10 cellular contexts compared by ENCODE assay signal in the genomic region with DNA sequence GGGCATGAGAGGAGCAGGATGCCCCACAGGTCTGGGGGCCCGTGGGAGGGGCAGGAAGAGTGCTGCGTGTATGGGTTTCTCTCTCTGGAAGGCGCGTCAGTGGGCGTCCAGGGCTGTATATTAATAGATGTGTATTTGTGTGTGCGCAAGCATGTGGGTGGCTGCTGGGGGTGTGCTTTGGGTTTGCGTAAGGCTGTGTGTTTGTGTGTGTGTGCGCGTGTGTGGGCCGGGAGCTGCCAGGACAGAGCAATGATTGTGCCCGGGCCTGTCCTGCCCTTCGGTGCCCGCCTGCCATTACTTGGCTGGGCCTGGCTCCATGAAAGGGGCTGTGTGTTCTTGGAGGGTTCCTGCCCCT. TPM values are rescaled to one million over a fixed set of nuclear protein-coding genes. Genes with fewer than 3 reads are reported as not detected.
DNase-seq lines count a peak whose midpoint lies in the region; ATAC-seq, FAIRE-seq and TF ChIP-seq lines count a peak whose summit lies in the region.
"Had no signal": no experiment of that assay in that cellular context is flagged by ENCODE, and none has a peak within 500 bp of the region (broad histone marks: within the 10 kb centered on the region; RNA-seq: fewer than 3 reads in every experiment).

No MANE protein-coding gene starts in this region.

- 47% methylated on average over 11 of the region's 13 CpGs for WGBS in HepG2 (ENCODE audit: low lambda C conversion rate)
- 64% methylated on average over 5 of the region's 13 CpGs for WGBS in right lobe of liver (ENCODE audit: insufficient coverage, low coverage, low lambda C conversion rate, missing lambda C conversion rate)

- DNase-seq in HepG2 (ENCODE audit: low spot score) = no peak
- DNase-seq in right lobe of liver = no peak
- DNase-seq in neural progenitor cell (ENCODE audit: low spot score) = no peak
- DNase-seq in NCI-H1105 treated with DMSO at 0.1 percent for 48 hours (lab: John Stamatoyannopoulos, UW) = no peak
- DNase-seq in NCI-H1930 (lab: John Stamatoyannopoulos, UW) = no peak
- DNase-seq: NCI-H1092 had no signal

- in situ Hi-C loops in HepG2 (cut with HindIII; ENCODE audit: extremely low pct_ligation_motif_present, low pct_unique_long_range_greater_than_20kb) = no loop called here

- H3K79me2 ChIP-seq in HepG2 (ENCODE audit: insufficient read depth, low read length) (no peaks in the 10 kb centered on the region), neural progenitor cell (ENCODE audit: low read depth) (no peaks in the 10 kb centered on the region)

- no TSS peak for BruUV-seq in HepG2 (replicated peaks; lab: Mats Ljungman, UMichigan)

- H3K27ac ChIP-seq in HepG2 (ENCODE audit: extremely low read length, insufficient read depth, low read length) (no peak overlapping the region), right lobe of liver (no peak overlapping the region), cingulate gyrus (ENCODE audit: low read depth, low read length) (peak overlapping the region; percentile 60), neural progenitor cell (no peak overlapping the region)

- peak overlapping the region; percentile 54 for H3K27ac Mint-ChIP-seq in neural progenitor cell

- H3K4me3 ChIP-seq in HepG2 (replicated peaks in 1 of 3; ENCODE audit: insufficient read depth in 1 of 3, low read depth in 2 of 3, low read length in 3 of 3) (no peak overlapping the region), right lobe of liver (no peak overlapping the region), neural progenitor cell (no peak overlapping the region)

- H3K9me3 Mint-ChIP-seq in neural progenitor cell = no peaks in the 10 kb centered on the region
- H3K9me3 Mint-ChIP-seq: natural killer cell treated with Interleukin-12 subunit alpha and Interleukin-12 subunit beta and Interleukin-15 and Interleukin-18, amount 100 ng/mL, for 72 hours had no signal

- H3K4me1 ChIP-seq in HepG2 (ENCODE audit: insufficient read depth, low read length) = peaks cover 34% of the 10 kb centered on the region
- H3K4me1 ChIP-seq in right lobe of liver = no peaks in the 10 kb centered on the region
- H3K4me1 ChIP-seq in neural progenitor cell = peaks cover 22% of the 10 kb centered on the region

- H3K36me3 Mint-ChIP-seq in neural progenitor cell = no peaks in the 10 kb centered on the region
- H3K36me3 Mint-ChIP-seq: natural killer cell treated with Interleukin-12 subunit alpha and Interleukin-12 subunit beta and Interleukin-15 and Interleukin-18, amount 100 ng/mL, for 72 hours had no signal

- TF ChIP-seq CTCF in HepG2 (CRISPR knock-in tag; IDR thresholded peaks at IDR 0.05) (no peak), right lobe of liver (IDR thresholded peaks at IDR 0.05) (no peak), neural progenitor cell (IDR thresholded peaks at IDR 0.05) (no peak)

- H3K9ac ChIP-seq in HepG2 (ENCODE audit: insufficient read depth, low read depth, low read length) (no peak overlapping the region), neural progenitor cell (no peak overlapping the region)

- H2AFZ ChIP-seq in HepG2 (ENCODE audit: low read length) = no peak overlapping the region
- no peak overlapping the region for H2AFZ ChIP-seq in neural progenitor cell (replicated peaks)

- H4K20me1 ChIP-seq in HepG2 (ENCODE audit: insufficient read depth, low read length) (no peaks in the 10 kb centered on the region), neural progenitor cell (ENCODE audit: low read depth) (no peaks in the 10 kb centered on the region)

- intact Hi-C loops in HepG2 (cut with micrococcal nuclease; ENCODE audit: unreplicated experiment) (no loop called here), right lobe of liver (cut with DNase I) (no loop called here)

- no peak overlapping the region for H3K4me3 Mint-ChIP-seq in neural progenitor cell
- H3K4me3 Mint-ChIP-seq: natural killer cell treated with Interleukin-12 subunit alpha and Interleukin-12 subunit beta and Interleukin-15 and Interleukin-18, amount 100 ng/mL, for 72 hours had no signal

- CTCF ChIA-PET in HepG2 (lab: Yijun Ruan, JAX; ENCODE audit: low intra/inter-chr PET ratio, low total read pairs) = no interaction called here

- TF ChIP-seq RAD21 in HepG2 (CRISPR knock-in tag; IDR thresholded peaks at IDR 0.05) = no peak

- H3K36me3 ChIP-seq in HepG2 (replicated peaks in 1 of 2; ENCODE audit: control insufficient read depth in 1 of 2, insufficient read depth in 2 of 2, low read length in 2 of 2) (no peaks in the 10 kb centered on the region), right lobe of liver (no peaks in the 10 kb centered on the region), neural progenitor cell (no peaks in the 10 kb centered on the region)

- no peak for FAIRE-seq in HepG2 (lab: Jason Lieb, UNC)

- H3K9me3 ChIP-seq in HepG2 (ENCODE audit: low read length) = no peaks in the 10 kb centered on the region
- no peaks in the 10 kb centered on the region for H3K9me3 ChIP-seq in right lobe of liver
- H3K9me3 ChIP-seq in neural progenitor cell (ENCODE audit: low read depth) = no peaks in the 10 kb centered on the region

- no peak for ATAC-seq in HepG2
- ATAC-seq in right lobe of liver = no peak
- ATAC-seq in HG02678 (IDR thresholded peaks at IDR 0.05; ENCODE audit: unreplicated experiment) = no peak
- ATAC-seq in GM19395 (IDR thresholded peaks at IDR 0.05; ENCODE audit: unreplicated experiment) = no peak
- ATAC-seq: natural killer cell treated with Interleukin-12 subunit alpha and Interleukin-12 subunit beta and Interleukin-15 and Interleukin-18, amount 100 ng/mL, for 72 hours had no signal

- POLR2A ChIA-PET in HepG2 (lab: Yijun Ruan, JAX) = no interaction called here

- peaks cover 34% of the 10 kb centered on the region for H3K4me1 Mint-ChIP-seq in neural progenitor cell

- no peak overlapping the region for H3K4me2 ChIP-seq in HepG2 (ENCODE audit: low read depth, low read length)
- no peak overlapping the region for H3K4me2 ChIP-seq in neural progenitor cell

- TF ChIP-seq EP300 in HepG2 (IDR thresholded peaks at IDR 0.05; ENCODE audit: low read depth in 2 of 2, low read length in 2 of 2) = no peak
- TF ChIP-seq EP300 in HepG2 (CRISPR knock-in tag; IDR thresholded peaks at IDR 0.05; ENCODE audit: borderline replicate concordance) = no peak

- TF ChIP-seq POLR2A in HepG2 (IDR thresholded peaks at IDR 0.05; ENCODE audit: insufficient read depth in 1 of 2, low read depth in 2 of 2, low read length in 2 of 2) (no peak), right lobe of liver (IDR thresholded peaks at IDR 0.05) (no peak)

- H3K27me3 Mint-ChIP-seq in neural progenitor cell (ENCODE audit: insufficient read depth, low read depth) = peaks cover 4% of the 10 kb centered on the region

- H3K27me3 ChIP-seq in HepG2 (ENCODE audit: control insufficient read depth in 1 of 2, insufficient read depth in 2 of 2, low read length in 2 of 2) (peaks cover 10 to 52% of the 10 kb centered on the region in 2 experiments; a peak in 3 of 5 replicates), right lobe of liver (no peaks in the 10 kb centered on the region), neural progenitor cell (no peaks in the 10 kb centered on the region)

- peaks cover 3% of the 10 kb centered on the region for H3F3A ChIP-seq in neural progenitor cell (ENCODE audit: low read depth)

RNA-seq across cellular contexts. Expression of a gene that starts 16.4 kb away (rescaled TPM):
- total RNA-seq in HepG2 (2016; rRNA removed; fragmentation: Illumina TruSeq; extraction: Trizol) (0.03 and 0.04 TPM in 2 replicates), right lobe of liver (under 1 TPM; 0.12 to 0.29 (median 0.20) TPM), neural progenitor cell (ENCODE audit: low replicate concordance) (0.07 and 0.37 TPM in 2 replicates)
- not detected in 2 replicates for total RNA-seq in HepG2 (2016; cell fraction: cytosol; rRNA removed; fragmentation: Illumina TruSeq; extraction: Trizol; ENCODE audit: low read depth)
- total RNA-seq in HepG2 (2016; cell fraction: insoluble cytoplasmic fraction; rRNA removed; fragmentation: Illumina TruSeq; extraction: Trizol) = 0.01 and 0.02 TPM in 2 replicates
- total RNA-seq in HepG2 (2016; cell fraction: membrane; rRNA removed; fragmentation: Illumina TruSeq; extraction: Trizol) = not detected in 2 replicates
- total RNA-seq in HepG2 (2016; cell fraction: nucleus; rRNA removed; fragmentation: Illumina TruSeq; extraction: Trizol) = 0.06 and 0.09 TPM in 2 replicates
- 0.01 and 0.03 TPM in 2 replicates for polyA plus RNA-seq in HepG2 (2011; rRNA removed)
- 0.01 TPM in 2 replicates for polyA plus RNA-seq in HepG2 (2011; cell fraction: cytosol; rRNA removed)
- 0.14 and 0.19 TPM in 2 replicates for polyA plus RNA-seq in HepG2 (2011; cell fraction: nucleus; rRNA removed)
- polyA plus RNA-seq in HepG2 (2012) = 0.03 and 0.04 TPM in 2 replicates
- polyA plus RNA-seq in HepG2 (2016; cell fraction: cytosol; fragmentation: Illumina TruSeq; extraction: Trizol; ENCODE audit: low read depth) = not detected in 2 replicates
- polyA plus RNA-seq in HepG2 (2016; cell fraction: insoluble cytoplasmic fraction; fragmentation: Illumina TruSeq; extraction: Trizol; ENCODE audit: low read depth) = not detected in 2 replicates
- not detected in 2 replicates for polyA plus RNA-seq in HepG2 (2016; cell fraction: membrane; fragmentation: Illumina TruSeq; extraction: Trizol; ENCODE audit: low read depth)
- not detected in 2 replicates for polyA plus RNA-seq in HepG2 (2016; cell fraction: nucleus; fragmentation: Illumina TruSeq; extraction: Trizol; ENCODE audit: insufficient read depth, low read depth)
- polyA minus RNA-seq in HepG2 (2011; rRNA and poly(A)+ RNA removed; ENCODE audit: low replicate concordance) = 0.08 and 24.5 TPM in 2 replicates
- polyA minus RNA-seq in HepG2 (2011; cell fraction: cytosol; rRNA and poly(A)+ RNA removed) = 0.18 TPM in 1 of 2 replicates, not detected in the other
- 0.12 and 0.13 TPM in 2 replicates for polyA minus RNA-seq in HepG2 (2011; cell fraction: nucleus; rRNA and poly(A)+ RNA removed)
- total RNA-seq: natural killer cell treated with Interleukin-12 subunit alpha and Interleukin-12 subunit beta and Interleukin-15 and Interleukin-18, amount 100 ng/mL, for 72 hours had no signal

RNA-seq across cellular contexts. Expression of a gene that starts 48.6 kb away (rescaled TPM):
- total RNA-seq in HepG2 (2016; rRNA removed; fragmentation: Illumina TruSeq; extraction: Trizol) = 10.8 and 11.0 TPM in 2 replicates
- total RNA-seq in HepG2 (2016; cell fraction: cytosol; rRNA removed; fragmentation: Illumina TruSeq; extraction: Trizol; ENCODE audit: low read depth) = 0.71 and 0.91 TPM in 2 replicates
- 7.9 and 10.3 TPM in 2 replicates for total RNA-seq in HepG2 (2016; cell fraction: insoluble cytoplasmic fraction; rRNA removed; fragmentation: Illumina TruSeq; extraction: Trizol)
- 3.9 and 4.8 TPM in 2 replicates for total RNA-seq in HepG2 (2016; cell fraction: membrane; rRNA removed; fragmentation: Illumina TruSeq; extraction: Trizol)
- total RNA-seq in HepG2 (2016; cell fraction: nucleus; rRNA removed; fragmentation: Illumina TruSeq; extraction: Trizol) = 10.1 and 11.4 TPM in 2 replicates
- polyA plus RNA-seq in HepG2 (2011; rRNA removed) = 11.6 and 18.9 TPM in 2 replicates
- 9.3 and 11.8 TPM in 2 replicates for polyA plus RNA-seq in HepG2 (2011; cell fraction: cytosol; rRNA removed)
- polyA plus RNA-seq in HepG2 (2011; cell fraction: nucleus; rRNA removed) = 50.4 and 52.6 TPM in 2 replicates
- 12.7 and 13.6 TPM in 2 replicates for polyA plus RNA-seq in HepG2 (2012)
- 0.63 and 0.86 TPM in 2 replicates for polyA plus RNA-seq in HepG2 (2016; cell fraction: cytosol; fragmentation: Illumina TruSeq; extraction: Trizol; ENCODE audit: low read depth)
- 9.7 and 12.3 TPM in 2 replicates for polyA plus RNA-seq in HepG2 (2016; cell fraction: insoluble cytoplasmic fraction; fragmentation: Illumina TruSeq; extraction: Trizol; ENCODE audit: low read depth)
- 2.5 and 3.6 TPM in 2 replicates for polyA plus RNA-seq in HepG2 (2016; cell fraction: membrane; fragmentation: Illumina TruSeq; extraction: Trizol; ENCODE audit: low read depth)
- polyA plus RNA-seq in HepG2 (2016; cell fraction: nucleus; fragmentation: Illumina TruSeq; extraction: Trizol; ENCODE audit: insufficient read depth, low read depth) = 19.1 and 19.2 TPM in 2 replicates
- 26.7 and 38.9 TPM in 2 replicates for polyA minus RNA-seq in HepG2 (2011; rRNA and poly(A)+ RNA removed; ENCODE audit: low replicate concordance)
- 13.9 and 19.9 TPM in 2 replicates for polyA minus RNA-seq in HepG2 (2011; cell fraction: cytosol; rRNA and poly(A)+ RNA removed)
- 21.4 and 25.6 TPM in 2 replicates for polyA minus RNA-seq in HepG2 (2011; cell fraction: nucleus; rRNA and poly(A)+ RNA removed)
- total RNA-seq in right lobe of liver = 10 to 100 TPM; 12.0 to 17.2 (median 14.2) TPM
- 10.1 and 20.7 TPM in 2 replicates for total RNA-seq in neural progenitor cell (ENCODE audit: low replicate concordance)

RNA-seq across cellular contexts. Expression of a gene that starts 56.3 kb away (rescaled TPM):
- total RNA-seq in HepG2 (2016; rRNA removed; fragmentation: Illumina TruSeq; extraction: Trizol) = 143 and 165 TPM in 2 replicates
- total RNA-seq in HepG2 (2016; cell fraction: cytosol; rRNA removed; fragmentation: Illumina TruSeq; extraction: Trizol; ENCODE audit: low read depth) = 53.3 and 58.3 TPM in 2 replicates
- total RNA-seq in HepG2 (2016; cell fraction: insoluble cytoplasmic fraction; rRNA removed; fragmentation: Illumina TruSeq; extraction: Trizol) = 140 and 190 TPM in 2 replicates
- 89.4 and 101 TPM in 2 replicates for total RNA-seq in HepG2 (2016; cell fraction: membrane; rRNA removed; fragmentation: Illumina TruSeq; extraction: Trizol)
- total RNA-seq in HepG2 (2016; cell fraction: nucleus; rRNA removed; fragmentation: Illumina TruSeq; extraction: Trizol) = 53.0 and 64.9 TPM in 2 replicates
- 38.3 and 40.4 TPM in 2 replicates for polyA plus RNA-seq in HepG2 (2011; rRNA removed)
- polyA plus RNA-seq in HepG2 (2011; cell fraction: cytosol; rRNA removed) = 55.6 and 80.6 TPM in 2 replicates
- 36.4 and 36.8 TPM in 2 replicates for polyA plus RNA-seq in HepG2 (2011; cell fraction: nucleus; rRNA removed)
- 33.6 and 51.6 TPM in 2 replicates for polyA plus RNA-seq in HepG2 (2012)
- 32.6 and 40.1 TPM in 2 replicates for polyA plus RNA-seq in HepG2 (2016; cell fraction: cytosol; fragmentation: Illumina TruSeq; extraction: Trizol; ENCODE audit: low read depth)
- polyA plus RNA-seq in HepG2 (2016; cell fraction: insoluble cytoplasmic fraction; fragmentation: Illumina TruSeq; extraction: Trizol; ENCODE audit: low read depth) = 146 and 162 TPM in 2 replicates
- 51.8 and 60.0 TPM in 2 replicates for polyA plus RNA-seq in HepG2 (2016; cell fraction: membrane; fragmentation: Illumina TruSeq; extraction: Trizol; ENCODE audit: low read depth)
- polyA plus RNA-seq in HepG2 (2016; cell fraction: nucleus; fragmentation: Illumina TruSeq; extraction: Trizol; ENCODE audit: insufficient read depth, low read depth) = 76.9 and 83.4 TPM in 2 replicates
- polyA minus RNA-seq in HepG2 (2011; rRNA and poly(A)+ RNA removed; ENCODE audit: low replicate concordance) = 38.2 and 47.6 TPM in 2 replicates
- polyA minus RNA-seq in HepG2 (2011; cell fraction: cytosol; rRNA and poly(A)+ RNA removed) = 32.0 and 35.4 TPM in 2 replicates
- polyA minus RNA-seq in HepG2 (2011; cell fraction: nucleus; rRNA and poly(A)+ RNA removed) = 17.8 and 21.0 TPM in 2 replicates
- total RNA-seq in right lobe of liver = 100 to 1,000 TPM in 2 of 6 experiments, 10 to 100 TPM in 4; 37.7 to 192 (median 44.4) TPM
- 62.1 and 96.1 TPM in 2 replicates for total RNA-seq in neural progenitor cell (ENCODE audit: low replicate concordance)
